In genomic region chr14:104155513-104155912, GRCh38 we compare ENCODE assay signal across 17 cellular contexts.
"Had no signal": no experiment of that assay in that cellular context is flagged by ENCODE, and none has a peak within 500 bp of the region (broad histone marks: within the 10 kb centered on the region; RNA-seq: fewer than 3 reads in every experiment).

No MANE protein-coding gene starts in this region.

- H3K4me1 ChIP-seq: colonic mucosa had no signal

- H3K4me3 ChIP-seq: colonic mucosa, hepatocyte, lung, smooth muscle cell, stomach had no signal

- H3K27ac ChIP-seq: colonic mucosa, hepatocyte, stomach had no signal

- ATAC-seq: activated CD8-positive, alpha-beta T cell treated with anti-CD3 and anti-CD28 coated beads for 36 hours; sciatic nerve; stimulated activated effector memory CD8-positive, alpha-beta T cell treated with anti-CD3 and anti-CD28 coated beads, Interleukin-12 subunit alpha, Interleukin-12 subunit beta, amount 100 ng/mL, for 72 hours had no signal

- H3K9me3 ChIP-seq: colonic mucosa, stomach had no signal

- DNase-seq: activated CD4-positive, alpha-beta T cell treated with anti-CD3 and anti-CD28 coated beads, Interleukin-2, amount 10 ng/mL, durations not matched to agents 24 days and 14 days; activated CD8-positive, alpha-beta T cell treated with anti-CD3 and anti-CD28 coated beads for 36 hours; activated naive CD4-positive, alpha-beta T cell treated with Interleukin-2 at 50 U/mL for 16 hours; activated naive CD8-positive, alpha-beta T cell treated with anti-CD3 and anti-CD28 coated beads, Interleukin-2, amount 10 ng/mL, durations not matched to agents 7 days and 5 days; activated T-cell treated with anti-CD3 and anti-CD28 coated beads, Interleukin-2, amount 50 U/mL, for 24 hours; colonic mucosa; midbrain; occipital lobe; stimulated activated CD4-positive, alpha-beta T cell treated with anti-CD3 and anti-CD28 coated beads, Interleukin-4, amount 100 ng/mL, for 24 hours; stomach; T1000; trophoblast cell had no signal

- H3K27me3 ChIP-seq: colonic mucosa, hepatocyte had no signal

- H3K36me3 ChIP-seq: colonic mucosa, stomach had no signal
